ENCODE assay signal across 1 cellular context in genomic region chr2:202871161-202872141, GRCh38.
TF ChIP-seq lines count a peak whose summit lies in the region.

ICA1L (minus strand) TSS chr2:202871766; CDS start chr2:202829009, 42,757 bp downstream.

TF ChIP-seq in K562, 482 proteins besides CTCF, POLR2A, EP300 and RAD21 (continued from another document and continues in another):
- no peak for TF ChIP-seq ZNF224 (CRISPR knock-in tag; IDR thresholded peaks at IDR 0.05)
- TF ChIP-seq ZNF77 (CRISPR knock-in tag; IDR thresholded peaks at IDR 0.05) = no peak
- peak; percentile 56; the same call in 1 of the 2 replicates for TF ChIP-seq TFAP4 (CRISPR knock-in tag; IDR thresholded peaks at IDR 0.05; ENCODE audit: borderline replicate concordance)
- TF ChIP-seq MBD1 (CRISPR knock-in tag; IDR thresholded peaks at IDR 0.05) = no peak
- no peak for TF ChIP-seq GATAD2B (IDR thresholded peaks at IDR 0.05; ENCODE audit: borderline replicate concordance)
- no peak for TF ChIP-seq RAD51 (IDR thresholded peaks at IDR 0.05; ENCODE audit: borderline replicate concordance, low read depth)
- TF ChIP-seq CHD7 (IDR thresholded peaks at IDR 0.05; ENCODE audit: low read depth, low read length) = no peak
- no peak for TF ChIP-seq ZNF239 (CRISPR knock-in tag; IDR thresholded peaks at IDR 0.05)
- no peak for TF ChIP-seq ZNF79 (CRISPR knock-in tag; IDR thresholded peaks at IDR 0.05; ENCODE audit: low read depth)
- no peak for TF ChIP-seq ZNF232 (CRISPR knock-in tag; IDR thresholded peaks at IDR 0.05)
- no peak for TF ChIP-seq CBFA2T3 (IDR thresholded peaks at IDR 0.05)
- TF ChIP-seq POU5F1 (IDR thresholded peaks at IDR 0.05; ENCODE audit: borderline replicate concordance, low read depth, low read length, partially characterized antibody) = no peak
- no peak for TF ChIP-seq BRD9 (IDR thresholded peaks at IDR 0.05; ENCODE audit: low read depth, partially characterized antibody)
- TF ChIP-seq NRF1 (conservative IDR thresholded peaks at IDR 0.05 in 1 of 2, IDR thresholded peaks at IDR 0.05 in 1 of 2) = peak; percentile 79 to 81
- TF ChIP-seq ZNF197 (CRISPR knock-in tag; IDR thresholded peaks at IDR 0.05; ENCODE audit: low read depth) = 0 out of 2 replicates have a peak, but pooled peaks have one; percentile 48
- TF ChIP-seq ZNF311 (CRISPR knock-in tag; IDR thresholded peaks at IDR 0.05) = no peak
- no peak for TF ChIP-seq XRCC3 (IDR thresholded peaks at IDR 0.05)
- TF ChIP-seq POLR3G (IDR thresholded peaks at IDR 0.05; ENCODE audit: extremely low read depth, insufficient read length, insufficient replicate concordance) = no peak
- TF ChIP-seq KDM5B (IDR thresholded peaks at IDR 0.05; ENCODE audit: insufficient replicate concordance, low read depth, low read length) = no peak
- TF ChIP-seq PHB (CRISPR knock-in tag; IDR thresholded peaks at IDR 0.05) = no peak
- TF ChIP-seq RBM17 (IDR thresholded peaks at IDR 0.05; ENCODE audit: borderline replicate concordance, low read depth, low read length) = no peak
- no peak for TF ChIP-seq NFE2 (IDR thresholded peaks at IDR 0.05; ENCODE audit: low read depth)
- no peak for TF ChIP-seq PTTG1 (tag; IDR thresholded peaks at IDR 0.05; ENCODE audit: low read depth)
- TF ChIP-seq CREB5 (CRISPR knock-in tag; IDR thresholded peaks at IDR 0.05) = no peak
- TF ChIP-seq MLX (CRISPR knock-in tag; conservative IDR thresholded peaks at IDR 0.05) = no peak
- TF ChIP-seq ZNF175 (CRISPR knock-in tag; IDR thresholded peaks at IDR 0.05; ENCODE audit: low read depth) = no peak
- 0 out of 2 replicates have a peak, but pooled peaks have one; percentile 55 for TF ChIP-seq RREB1 (CRISPR knock-in tag; IDR thresholded peaks at IDR 0.05)
- no peak for TF ChIP-seq ATF6 (CRISPR knock-in tag; IDR thresholded peaks at IDR 0.05)
- peak in 1 of 2 experiments; percentile 55; a peak in 1 of 4 replicates for TF ChIP-seq ZNF639 (CRISPR knock-in tag; conservative IDR thresholded peaks at IDR 0.05 in 1 of 2, IDR thresholded peaks at IDR 0.05 in 1 of 2)
- no peak for TF ChIP-seq ZNF212 (CRISPR knock-in tag; IDR thresholded peaks at IDR 0.05)
